Comparison of ENCODE assay signal across 1 cellular context in the genomic region with DNA sequence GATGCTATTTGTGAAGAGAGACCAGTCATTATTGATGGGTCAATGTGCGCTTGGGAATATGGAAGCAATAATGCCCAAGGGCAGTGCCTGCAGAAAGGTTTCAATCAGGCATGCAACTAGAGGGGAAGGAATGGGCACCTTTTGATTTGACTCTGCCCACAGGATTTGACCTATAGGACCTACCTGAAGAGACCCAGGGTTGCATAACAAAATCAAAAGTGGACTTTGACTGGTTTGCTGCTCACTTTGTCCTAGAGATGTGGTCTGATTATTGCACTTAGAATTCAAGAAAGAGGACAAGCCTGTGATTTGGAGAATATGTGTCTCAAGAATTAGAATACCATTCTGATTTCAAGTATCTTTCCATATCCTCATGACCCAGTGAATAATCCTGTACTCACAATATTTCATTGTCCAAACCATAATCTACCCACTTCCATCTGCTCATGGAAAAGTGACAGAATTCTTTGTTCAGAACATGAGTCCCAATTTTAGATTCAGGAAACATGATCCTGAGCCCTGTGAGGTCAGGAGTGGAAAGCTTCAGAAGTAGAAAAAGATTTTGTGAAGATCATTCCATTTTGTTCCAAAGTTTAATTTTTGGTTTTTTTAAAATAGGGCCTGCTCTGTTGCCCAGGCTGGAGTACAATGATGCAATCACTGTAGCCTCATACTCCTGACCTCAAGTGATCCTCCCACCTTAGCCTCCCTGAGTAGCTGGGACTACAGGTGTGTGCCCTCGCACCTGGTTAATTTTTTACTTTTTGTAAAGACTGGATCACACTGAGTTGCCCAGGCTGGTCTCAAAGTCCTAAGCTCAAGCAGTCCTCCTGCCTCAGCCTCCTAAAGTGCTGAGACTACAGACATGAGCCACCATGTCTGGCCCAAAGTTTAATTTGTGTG.
TF ChIP-seq lines count a peak whose summit lies in the region.

No MANE protein-coding gene starts in this region.

TF ChIP-seq in HepG2, 621 proteins besides CTCF, POLR2A, EP300 and RAD21 (continued from another document and continues in another):
- TF ChIP-seq CSRNP1 (CRISPR knock-in tag; IDR thresholded peaks at IDR 0.05) = no peak
- no peak for TF ChIP-seq SNAPC4 (CRISPR knock-in tag; IDR thresholded peaks at IDR 0.05)
- TF ChIP-seq GMEB1 (CRISPR knock-in tag; IDR thresholded peaks at IDR 0.05; ENCODE audit: borderline replicate concordance) = no peak
- no peak for TF ChIP-seq ZNF329 (CRISPR knock-in tag; IDR thresholded peaks at IDR 0.05; ENCODE audit: low read depth)
- TF ChIP-seq, protein P1, sequence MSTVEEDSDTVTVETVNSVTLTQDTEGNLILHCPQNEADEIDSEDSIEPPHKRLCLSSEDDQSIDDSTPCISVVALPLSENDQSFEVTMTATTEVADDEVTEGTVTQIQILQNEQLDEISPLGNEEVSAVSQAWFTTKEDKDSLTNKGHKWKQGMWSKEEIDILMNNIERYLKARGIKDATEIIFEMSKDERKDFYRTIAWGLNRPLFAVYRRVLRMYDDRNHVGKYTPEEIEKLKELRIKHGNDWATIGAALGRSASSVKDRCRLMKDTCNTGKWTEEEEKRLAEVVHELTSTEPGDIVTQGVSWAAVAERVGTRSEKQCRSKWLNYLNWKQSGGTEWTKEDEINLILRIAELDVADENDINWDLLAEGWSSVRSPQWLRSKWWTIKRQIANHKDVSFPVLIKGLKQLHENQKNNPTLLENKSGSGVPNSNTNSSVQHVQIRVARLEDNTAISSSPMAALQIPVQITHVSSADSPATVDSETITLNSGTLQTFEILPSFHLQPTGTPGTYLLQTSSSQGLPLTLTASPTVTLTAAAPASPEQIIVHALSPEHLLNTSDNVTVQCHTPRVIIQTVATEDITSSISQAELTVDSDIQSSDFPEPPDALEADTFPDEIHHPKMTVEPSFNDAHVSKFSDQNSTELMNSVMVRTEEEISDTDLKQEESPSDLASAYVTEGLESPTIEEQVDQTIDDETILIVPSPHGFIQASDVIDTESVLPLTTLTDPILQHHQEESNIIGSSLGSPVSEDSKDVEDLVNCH (CRISPR knock-in tag; IDR thresholded peaks at IDR 0.05) = no peak
- no peak for TF ChIP-seq THYN1 (CRISPR knock-in tag; IDR thresholded peaks at IDR 0.05; ENCODE audit: borderline replicate concordance, low read depth)
- 0 out of 4 replicates have a peak, but pooled peaks of 1 of the 2 experiments have one; percentile 10 for TF ChIP-seq NR2F1 (CRISPR knock-in tag; IDR thresholded peaks at IDR 0.05)
- TF ChIP-seq ZFP41 (CRISPR knock-in tag; IDR thresholded peaks at IDR 0.05; ENCODE audit: borderline replicate concordance) = no peak
- TF ChIP-seq, protein P2, sequence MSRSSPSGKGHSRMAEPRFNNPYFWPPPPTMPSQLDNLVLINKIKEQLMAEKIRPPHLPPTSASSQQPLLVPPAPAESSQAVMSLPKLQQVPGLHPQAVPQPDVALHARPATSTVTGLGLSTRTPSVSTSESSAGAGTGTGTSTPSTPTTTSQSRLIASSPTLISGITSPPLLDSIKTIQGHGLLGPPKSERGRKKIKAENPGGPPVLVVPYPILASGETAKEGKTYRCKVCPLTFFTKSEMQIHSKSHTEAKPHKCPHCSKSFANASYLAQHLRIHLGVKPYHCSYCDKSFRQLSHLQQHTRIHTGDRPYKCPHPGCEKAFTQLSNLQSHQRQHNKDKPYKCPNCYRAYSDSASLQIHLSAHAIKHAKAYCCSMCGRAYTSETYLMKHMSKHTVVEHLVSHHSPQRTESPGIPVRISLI (CRISPR knock-in tag; IDR thresholded peaks at IDR 0.05; ENCODE audit: borderline replicate concordance) = no peak
- no peak for TF ChIP-seq THAP8 (CRISPR knock-in tag; IDR thresholded peaks at IDR 0.05; ENCODE audit: borderline replicate concordance)
- no peak for TF ChIP-seq RAD51 (IDR thresholded peaks at IDR 0.05; ENCODE audit: borderline replicate concordance)
- TF ChIP-seq, protein P3, sequence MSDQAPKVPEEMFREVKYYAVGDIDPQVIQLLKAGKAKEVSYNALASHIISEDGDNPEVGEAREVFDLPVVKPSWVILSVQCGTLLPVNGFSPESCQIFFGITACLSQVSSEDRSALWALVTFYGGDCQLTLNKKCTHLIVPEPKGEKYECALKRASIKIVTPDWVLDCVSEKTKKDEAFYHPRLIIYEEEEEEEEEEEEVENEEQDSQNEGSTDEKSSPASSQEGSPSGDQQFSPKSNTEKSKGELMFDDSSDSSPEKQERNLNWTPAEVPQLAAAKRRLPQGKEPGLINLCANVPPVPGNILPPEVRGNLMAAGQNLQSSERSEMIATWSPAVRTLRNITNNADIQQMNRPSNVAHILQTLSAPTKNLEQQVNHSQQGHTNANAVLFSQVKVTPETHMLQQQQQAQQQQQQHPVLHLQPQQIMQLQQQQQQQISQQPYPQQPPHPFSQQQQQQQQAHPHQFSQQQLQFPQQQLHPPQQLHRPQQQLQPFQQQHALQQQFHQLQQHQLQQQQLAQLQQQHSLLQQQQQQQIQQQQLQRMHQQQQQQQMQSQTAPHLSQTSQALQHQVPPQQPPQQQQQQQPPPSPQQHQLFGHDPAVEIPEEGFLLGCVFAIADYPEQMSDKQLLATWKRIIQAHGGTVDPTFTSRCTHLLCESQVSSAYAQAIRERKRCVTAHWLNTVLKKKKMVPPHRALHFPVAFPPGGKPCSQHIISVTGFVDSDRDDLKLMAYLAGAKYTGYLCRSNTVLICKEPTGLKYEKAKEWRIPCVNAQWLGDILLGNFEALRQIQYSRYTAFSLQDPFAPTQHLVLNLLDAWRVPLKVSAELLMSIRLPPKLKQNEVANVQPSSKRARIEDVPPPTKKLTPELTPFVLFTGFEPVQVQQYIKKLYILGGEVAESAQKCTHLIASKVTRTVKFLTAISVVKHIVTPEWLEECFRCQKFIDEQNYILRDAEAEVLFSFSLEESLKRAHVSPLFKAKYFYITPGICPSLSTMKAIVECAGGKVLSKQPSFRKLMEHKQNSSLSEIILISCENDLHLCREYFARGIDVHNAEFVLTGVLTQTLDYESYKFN (CRISPR knock-in tag; conservative IDR thresholded peaks at IDR 0.05) = peak; percentile 31; the same call in 1 of the 2 replicates
- no peak for TF ChIP-seq ZNF552 (CRISPR knock-in tag; IDR thresholded peaks at IDR 0.05; ENCODE audit: borderline replicate concordance)
- TF ChIP-seq, protein P4, sequence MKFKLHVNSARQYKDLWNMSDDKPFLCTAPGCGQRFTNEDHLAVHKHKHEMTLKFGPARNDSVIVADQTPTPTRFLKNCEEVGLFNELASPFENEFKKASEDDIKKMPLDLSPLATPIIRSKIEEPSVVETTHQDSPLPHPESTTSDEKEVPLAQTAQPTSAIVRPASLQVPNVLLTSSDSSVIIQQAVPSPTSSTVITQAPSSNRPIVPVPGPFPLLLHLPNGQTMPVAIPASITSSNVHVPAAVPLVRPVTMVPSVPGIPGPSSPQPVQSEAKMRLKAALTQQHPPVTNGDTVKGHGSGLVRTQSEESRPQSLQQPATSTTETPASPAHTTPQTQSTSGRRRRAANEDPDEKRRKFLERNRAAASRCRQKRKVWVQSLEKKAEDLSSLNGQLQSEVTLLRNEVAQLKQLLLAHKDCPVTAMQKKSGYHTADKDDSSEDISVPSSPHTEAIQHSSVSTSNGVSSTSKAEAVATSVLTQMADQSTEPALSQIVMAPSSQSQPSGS (CRISPR knock-in tag; IDR thresholded peaks at IDR 0.05) = no peak
- TF ChIP-seq TBP (CRISPR knock-in tag; IDR thresholded peaks at IDR 0.05) = no peak
- no peak for TF ChIP-seq ZBTB26 (CRISPR knock-in tag; IDR thresholded peaks at IDR 0.05; ENCODE audit: borderline replicate concordance)
- TF ChIP-seq ZMYM3 (CRISPR knock-in tag; IDR thresholded peaks at IDR 0.05) = peak; percentile 84
- peak; percentile 98 for TF ChIP-seq ZNF121 (CRISPR knock-in tag; IDR thresholded peaks at IDR 0.05)
- TF ChIP-seq, protein P5, sequence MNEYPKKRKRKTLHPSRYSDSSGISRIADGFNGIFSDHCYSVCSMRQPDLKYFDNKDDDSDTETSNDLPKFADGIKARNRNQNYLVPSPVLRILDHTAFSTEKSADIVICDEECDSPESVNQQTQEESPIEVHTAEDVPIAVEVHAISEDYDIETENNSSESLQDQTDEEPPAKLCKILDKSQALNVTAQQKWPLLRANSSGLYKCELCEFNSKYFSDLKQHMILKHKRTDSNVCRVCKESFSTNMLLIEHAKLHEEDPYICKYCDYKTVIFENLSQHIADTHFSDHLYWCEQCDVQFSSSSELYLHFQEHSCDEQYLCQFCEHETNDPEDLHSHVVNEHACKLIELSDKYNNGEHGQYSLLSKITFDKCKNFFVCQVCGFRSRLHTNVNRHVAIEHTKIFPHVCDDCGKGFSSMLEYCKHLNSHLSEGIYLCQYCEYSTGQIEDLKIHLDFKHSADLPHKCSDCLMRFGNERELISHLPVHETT (CRISPR knock-in tag; conservative IDR thresholded peaks at IDR 0.05) = no peak
- TF ChIP-seq, protein P6, sequence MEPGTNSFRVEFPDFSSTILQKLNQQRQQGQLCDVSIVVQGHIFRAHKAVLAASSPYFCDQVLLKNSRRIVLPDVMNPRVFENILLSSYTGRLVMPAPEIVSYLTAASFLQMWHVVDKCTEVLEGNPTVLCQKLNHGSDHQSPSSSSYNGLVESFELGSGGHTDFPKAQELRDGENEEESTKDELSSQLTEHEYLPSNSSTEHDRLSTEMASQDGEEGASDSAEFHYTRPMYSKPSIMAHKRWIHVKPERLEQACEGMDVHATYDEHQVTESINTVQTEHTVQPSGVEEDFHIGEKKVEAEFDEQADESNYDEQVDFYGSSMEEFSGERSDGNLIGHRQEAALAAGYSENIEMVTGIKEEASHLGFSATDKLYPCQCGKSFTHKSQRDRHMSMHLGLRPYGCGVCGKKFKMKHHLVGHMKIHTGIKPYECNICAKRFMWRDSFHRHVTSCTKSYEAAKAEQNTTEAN (CRISPR knock-in tag; conservative IDR thresholded peaks at IDR 0.05) = no peak
- no peak for TF ChIP-seq ZNF761 (CRISPR knock-in tag; conservative IDR thresholded peaks at IDR 0.05)
- TF ChIP-seq ZNF629 (CRISPR knock-in tag; conservative IDR thresholded peaks at IDR 0.05) = no peak
